ENCODE assay signal across 22 cellular contexts in genomic region chr7:155547161-155547791, GRCh38. TPM values are rescaled to one million over a fixed set of nuclear protein-coding genes. Genes with fewer than 3 reads are reported as not detected.
DNase-seq lines count a peak whose midpoint lies in the region; ATAC-seq, FAIRE-seq and TF ChIP-seq lines count a peak whose summit lies in the region.
"Had no signal": no experiment of that assay in that cellular context is flagged by ENCODE, and none has a peak within 500 bp of the region (broad histone marks: within the 10 kb centered on the region; RNA-seq: fewer than 3 reads in every experiment).

No MANE protein-coding gene starts in this region.

- no peaks in the 10 kb centered on the region for H4K20me1 ChIP-seq in HepG2 (ENCODE audit: insufficient read depth, low read length)
- H4K20me1 ChIP-seq in IMR-90 (ENCODE audit: insufficient read depth, low read length): no peaks in the 10 kb centered on the region

- 40% methylated on average over 12 of the region's 12 CpGs for WGBS in liver
- WGBS in HepG2 (ENCODE audit: low lambda C conversion rate): 53% methylated on average over 9 of the region's 12 CpGs
- no CpG with 5 or more reads among the region's 12 CpGs for WGBS in IMR-90 (ENCODE audit: extremely low coverage in 2 of 2, insufficient read length in 1 of 2), 2 experiments
- 42 to 73% (median 51%) methylated on average over 12 of the region's 12 CpGs for WGBS in small intestine, 3 donors

- H2BK5ac ChIP-seq in IMR-90 (ENCODE audit: low read depth, low read length, poor library complexity, severe bottlenecking): no peak overlapping the region

- H3K36me3 ChIP-seq in liver (ENCODE audit: control insufficient read depth in 4 of 4, insufficient read depth in 3 of 4, low read depth in 1 of 4, low read length in 3 of 4) (no peaks in the 10 kb centered on the region), HepG2 (replicated peaks in 1 of 2; ENCODE audit: control insufficient read depth in 1 of 2, insufficient read depth in 2 of 2, low read length in 2 of 2) (no peaks in the 10 kb centered on the region), IMR-90 (ENCODE audit: control insufficient read depth, insufficient read depth, low read length) (no peaks in the 10 kb centered on the region), small intestine (ENCODE audit: control insufficient read depth in 2 of 2, insufficient read depth in 2 of 2, low read length in 2 of 2) (no peaks in the 10 kb centered on the region)
- H3K36me3 ChIP-seq: HAP-1 had no signal

- H4K91ac ChIP-seq in IMR-90 (ENCODE audit: insufficient read depth, low read depth, low read length): no peak overlapping the region

- H2BK15ac ChIP-seq in IMR-90 (ENCODE audit: low read depth, low read length): no peak overlapping the region

- no peaks in the 10 kb centered on the region for H3K27me3 ChIP-seq in liver (ENCODE audit: control insufficient read depth in 4 of 4, insufficient read depth in 4 of 4, low read length in 3 of 4)
- H3K27me3 ChIP-seq in HepG2 (ENCODE audit: control insufficient read depth in 1 of 2, insufficient read depth in 2 of 2, low read length in 2 of 2): peaks cover 15 to 80% of the 10 kb centered on the region in 2 experiments; a peak in 4 of 5 replicates
- no peaks in the 10 kb centered on the region; the same call in 1 of the 2 replicates for H3K27me3 ChIP-seq in IMR-90 (ENCODE audit: control insufficient read depth, insufficient read depth, low read length)
- H3K27me3 ChIP-seq in small intestine (ENCODE audit: control insufficient read depth in 2 of 2, insufficient read depth in 2 of 2, low read length in 2 of 2): no peaks in the 10 kb centered on the region

- no peaks in the 10 kb centered on the region for H3K9me3 Mint-ChIP-seq in activated T-helper 2 cell treated with anti-CD3 and anti-CD28 coated beads, Interferon-gamma antibody, Interleukin-2, Interleukin-4, amounts not matched to agents 10 μg/mL and 5 μg/mL and 100 μg/mL, durations not matched to agents 14 hours and 24 hours and 36 hours
- H3K9me3 Mint-ChIP-seq: CD4-positive, alpha-beta memory T cell; HFFc6 had no signal

- POLR2A ChIA-PET in HepG2 (lab: Yijun Ruan, JAX): no interaction called here
- POLR2A ChIA-PET in IMR-90 (lab: Charles Lee; ENCODE audit: unreplicated experiment): no interaction called here

- no peak overlapping the region for H2AK5ac ChIP-seq in IMR-90 (ENCODE audit: low read depth, low read length)

- DNase-seq in HepG2 (ENCODE audit: low spot score) (no peak), IMR-90 (no peak), left lobe of liver (ENCODE audit: low spot score) (peak; percentile 91), small intestine (peak; percentile 14), DMS153 treated with DMSO at 0.1 percent for 48 hours (lab: John Stamatoyannopoulos, UW; ENCODE audit: unreplicated experiment) (no peak)
- DNase-seq in activated T-helper 2 cell treated with anti-CD3 and anti-CD28 coated beads, Interferon-gamma antibody, Interleukin-2, Interleukin-4, amounts not matched to agents 10 μg/mL and 5 μg/mL and 100 μg/mL, durations not matched to agents 14 hours and 24 hours and 36 hours (ENCODE audit: low spot score): no peak
- DNase-seq: 8988T; ACHN; C1 segment of cervical spinal cord; Calu3; CD4-positive, alpha-beta memory T cell; COR-L47; DND-41; GOT3; HFFc6 had no signal

- no peak overlapping the region for H3K14ac ChIP-seq in IMR-90 (replicated peaks; ENCODE audit: low read depth, low read length)

- H3K27ac Mint-ChIP-seq in activated T-helper 2 cell treated with anti-CD3 and anti-CD28 coated beads, Interferon-gamma antibody, Interleukin-2, Interleukin-4, amounts not matched to agents 10 μg/mL and 5 μg/mL and 100 μg/mL, durations not matched to agents 14 hours and 24 hours and 36 hours: no peak overlapping the region
- H3K27ac Mint-ChIP-seq: CD4-positive, alpha-beta memory T cell; HFFc6 had no signal

- no peak overlapping the region for H4K5ac ChIP-seq in IMR-90 (ENCODE audit: low read depth, low read length)

- BruUV-seq in HepG2 (replicated peaks; lab: Mats Ljungman, UMichigan) (no TSS peak), IMR-90 (replicated peaks; lab: Mats Ljungman, UMichigan) (no TSS peak)

- no peak overlapping the region for H3K18ac ChIP-seq in IMR-90 (ENCODE audit: low read depth, low read length)

- no peak overlapping the region for H4K8ac ChIP-seq in IMR-90 (ENCODE audit: low read depth in 2 of 2, low read length in 2 of 2)

- H3K79me1 ChIP-seq in IMR-90 (ENCODE audit: low read depth in 1 of 2, low read length in 2 of 2): no peaks in the 10 kb centered on the region

- no peaks in the 10 kb centered on the region for H3K9me1 ChIP-seq in IMR-90 (ENCODE audit: insufficient read depth, low read length)

- TF ChIP-seq RAD21 in liver (IDR thresholded peaks at IDR 0.05) (peak; percentile 38 to 41), HepG2 (CRISPR knock-in tag; IDR thresholded peaks at IDR 0.05) (no peak), IMR-90 (IDR thresholded peaks at IDR 0.05; ENCODE audit: low read length) (no peak)

- ATAC-seq in HepG2: no peak
- ATAC-seq in IMR-90 (ENCODE audit: low read depth): no peak
- ATAC-seq in left lobe of liver: peak; percentile 90
- ATAC-seq: A549 had no signal

- H3K4me2 ChIP-seq in HepG2 (ENCODE audit: low read depth, low read length) (no peak overlapping the region), IMR-90 (ENCODE audit: low read depth, low read length) (no peak overlapping the region)
- H3K4me2 ChIP-seq: A549 had no signal

- no peak overlapping the region for H3K56ac ChIP-seq in IMR-90 (ENCODE audit: extremely low read depth, insufficient read depth, low read length)

- dilution Hi-C loops in IMR-90 (cut with HindIII; ENCODE audit: low sequenced_read_pairs, unreplicated experiment): no loop called here

- no peak for FAIRE-seq in HepG2 (lab: Jason Lieb, UNC)
- FAIRE-seq in small intestine (lab: Jason Lieb, UNC): no peak
- FAIRE-seq: A549, G401.6, GM18507, H54 had no signal

- H3K4me1 Mint-ChIP-seq in activated T-helper 2 cell treated with anti-CD3 and anti-CD28 coated beads, Interferon-gamma antibody, Interleukin-2, Interleukin-4, amounts not matched to agents 10 μg/mL and 5 μg/mL and 100 μg/mL, durations not matched to agents 14 hours and 24 hours and 36 hours (ENCODE audit: low read depth): no peaks in the 10 kb centered on the region
- H3K4me1 Mint-ChIP-seq: CD4-positive, alpha-beta memory T cell had no signal

- no peak for TF ChIP-seq CTCF in liver (IDR thresholded peaks at IDR 0.05; ENCODE audit: low read depth, low read length, missing input control)
- no peak for TF ChIP-seq CTCF in HepG2 (CRISPR knock-in tag; IDR thresholded peaks at IDR 0.05)
- no peak for TF ChIP-seq CTCF in IMR-90 (conservative IDR thresholded peaks at IDR 0.05; ENCODE audit: low read depth, low read length)

- H3K23ac ChIP-seq in IMR-90 (ENCODE audit: low read depth, low read length): no peak overlapping the region

- no peak for TF ChIP-seq EP300 in HepG2 (IDR thresholded peaks at IDR 0.05; ENCODE audit: low read depth in 2 of 2, low read length in 2 of 2)
- no peak for TF ChIP-seq EP300 in HepG2 (CRISPR knock-in tag; IDR thresholded peaks at IDR 0.05; ENCODE audit: borderline replicate concordance)

- H3K4me3 ChIP-seq in liver (ENCODE audit: low read depth in 1 of 3, low read length in 3 of 3) (no peak overlapping the region), HepG2 (replicated peaks in 1 of 3; ENCODE audit: insufficient read depth in 1 of 3, low read depth in 2 of 3, low read length in 3 of 3) (no peak overlapping the region), IMR-90 (ENCODE audit: insufficient read depth, low read depth, low read length) (no peak overlapping the region), small intestine (ENCODE audit: low read depth in 1 of 2, low read length in 2 of 2) (no peak overlapping the region)
- H3K4me3 ChIP-seq: A549, HAP-1 had no signal

- TF ChIP-seq POLR2A in HepG2 (IDR thresholded peaks at IDR 0.05; ENCODE audit: insufficient read depth in 1 of 2, low read depth in 2 of 2, low read length in 2 of 2) (no peak), IMR-90 (IDR thresholded peaks at IDR 0.05; ENCODE audit: low read depth, low read length) (no peak)

- H2BK20ac ChIP-seq in IMR-90 (ENCODE audit: low read depth, low read length): no peak overlapping the region

- H3K27me3 Mint-ChIP-seq in activated T-helper 2 cell treated with anti-CD3 and anti-CD28 coated beads, Interferon-gamma antibody, Interleukin-2, Interleukin-4, amounts not matched to agents 10 μg/mL and 5 μg/mL and 100 μg/mL, durations not matched to agents 14 hours and 24 hours and 36 hours (ENCODE audit: low read depth): peaks cover 2% of the 10 kb centered on the region

- H2BK120ac ChIP-seq in IMR-90 (ENCODE audit: low read depth, low read length): no peak overlapping the region

- H3K79me2 ChIP-seq in HepG2 (ENCODE audit: insufficient read depth, low read length): no peaks in the 10 kb centered on the region

- H2AFZ ChIP-seq in HepG2 (ENCODE audit: low read length): no peak overlapping the region
- peak overlapping the region; percentile 48 for H2AFZ ChIP-seq in IMR-90 (replicated peaks; ENCODE audit: low read length, poor library complexity)

- CTCF ChIA-PET in HepG2 (lab: Yijun Ruan, JAX; ENCODE audit: low intra/inter-chr PET ratio, low total read pairs) (no interaction called here), IMR-90 (lab: Yijun Ruan, JAX) (no interaction called here)

- H3K9me3 ChIP-seq in liver (ENCODE audit: control insufficient read depth in 4 of 4, low read length in 3 of 4) (no peaks in the 10 kb centered on the region), HepG2 (ENCODE audit: low read length) (no peaks in the 10 kb centered on the region), IMR-90 (ENCODE audit: control insufficient read depth, insufficient read depth, low read length) (no peaks in the 10 kb centered on the region), small intestine (ENCODE audit: control insufficient read depth, low read depth) (no peaks in the 10 kb centered on the region)
- H3K9me3 ChIP-seq: A549, HAP-1 had no signal

- H3K4me1 ChIP-seq in liver (ENCODE audit: control insufficient read depth in 4 of 4, insufficient read depth in 4 of 4, low read length in 3 of 4) (peaks cover 0 to 21% (median 7%) of the 10 kb centered on the region in 4 donors), HepG2 (ENCODE audit: insufficient read depth, low read length) (no peaks in the 10 kb centered on the region), IMR-90 (ENCODE audit: control insufficient read depth, insufficient read depth, low read length) (no peaks in the 10 kb centered on the region), small intestine (ENCODE audit: control insufficient read depth in 2 of 2, insufficient read depth in 1 of 2, low read depth in 1 of 2, low read length in 1 of 2) (no peaks in the 10 kb centered on the region)
- H3K4me1 ChIP-seq: A549, HAP-1 had no signal

- no peaks in the 10 kb centered on the region for H3K36me3 Mint-ChIP-seq in activated T-helper 2 cell treated with anti-CD3 and anti-CD28 coated beads, Interferon-gamma antibody, Interleukin-2, Interleukin-4, amounts not matched to agents 10 μg/mL and 5 μg/mL and 100 μg/mL, durations not matched to agents 14 hours and 24 hours and 36 hours (ENCODE audit: low read depth)
- H3K36me3 Mint-ChIP-seq: CD4-positive, alpha-beta memory T cell had no signal

- H2AK9ac ChIP-seq in IMR-90 (replicated peaks; ENCODE audit: low read depth, low read length, poor library complexity): no peak overlapping the region

- H3K4me3 Mint-ChIP-seq in activated T-helper 2 cell treated with anti-CD3 and anti-CD28 coated beads, Interferon-gamma antibody, Interleukin-2, Interleukin-4, amounts not matched to agents 10 μg/mL and 5 μg/mL and 100 μg/mL, durations not matched to agents 14 hours and 24 hours and 36 hours (ENCODE audit: low read depth): no peak overlapping the region
- H3K4me3 Mint-ChIP-seq: CD4-positive, alpha-beta memory T cell; HFFc6 had no signal

- intact Hi-C loops in HepG2 (cut with micrococcal nuclease; ENCODE audit: unreplicated experiment) (no loop called here), IMR-90 (cut with micrococcal nuclease) (no loop called here)
- intact Hi-C loops in activated T-helper 2 cell treated with anti-CD3 and anti-CD28 coated beads, Interferon-gamma antibody, Interleukin-2, Interleukin-4, amounts not matched to agents 10 μg/mL and 5 μg/mL and 100 μg/mL, durations not matched to agents 14 hours and 24 hours and 36 hours (cut with micrococcal nuclease): no loop called here

- H3K4ac ChIP-seq in IMR-90 (ENCODE audit: low read depth, low read length): no peak overlapping the region

- H3K9ac ChIP-seq in liver (ENCODE audit: low read depth in 1 of 2, low read length in 2 of 2) (no peak overlapping the region), HepG2 (ENCODE audit: insufficient read depth, low read depth, low read length) (no peak overlapping the region), IMR-90 (ENCODE audit: low read depth, low read length) (no peak overlapping the region)

- in situ Hi-C loops in HepG2 (cut with HindIII; ENCODE audit: extremely low pct_ligation_motif_present, low pct_unique_long_range_greater_than_20kb): no loop called here
- in situ Hi-C loops in IMR-90 (cut with MboI; ENCODE audit: low sequenced_read_pairs): no loop called here

- H3K27ac ChIP-seq in liver (ENCODE audit: low read depth in 1 of 2, low read length in 2 of 2) (peak overlapping the region; percentile 62 to 87), HepG2 (ENCODE audit: extremely low read length, insufficient read depth, low read length) (no peak overlapping the region), IMR-90 (ENCODE audit: insufficient read depth, low read length) (no peak overlapping the region), small intestine (ENCODE audit: low read depth in 1 of 2, low read length in 1 of 2) (no peak overlapping the region)
- H3K27ac ChIP-seq: A549 had no signal

RNA-seq across cellular contexts. Expression of gene CNPY1, which starts 0.9 kb away (rescaled TPM):
- total RNA-seq in liver (not detected), HepG2 (2016; rRNA removed; fragmentation: Illumina TruSeq; extraction: Trizol) (not detected in 2 replicates), IMR-90 (2012; rRNA removed) (not detected in 2 replicates), left lobe of liver (not detected)
- polyA plus RNA-seq in liver (not detected), HepG2 (2011; rRNA removed) (not detected in 2 replicates), IMR-90 (2012; rRNA removed) (not detected in 2 replicates), small intestine (not detected)
- not detected in 2 replicates for total RNA-seq in HepG2 (2016; cell fraction: cytosol; rRNA removed; fragmentation: Illumina TruSeq; extraction: Trizol; ENCODE audit: low read depth)
- total RNA-seq in HepG2 (2016; cell fraction: insoluble cytoplasmic fraction; rRNA removed; fragmentation: Illumina TruSeq; extraction: Trizol): not detected in 2 replicates
- total RNA-seq in HepG2 (2016; cell fraction: membrane; rRNA removed; fragmentation: Illumina TruSeq; extraction: Trizol): not detected in 2 replicates
- total RNA-seq in HepG2 (2016; cell fraction: nucleus; rRNA removed; fragmentation: Illumina TruSeq; extraction: Trizol): not detected in 2 replicates
- not detected in 2 replicates for polyA plus RNA-seq in HepG2 (2011; cell fraction: cytosol; rRNA removed)
- polyA plus RNA-seq in HepG2 (2011; cell fraction: nucleus; rRNA removed): not detected in 2 replicates
- polyA plus RNA-seq in HepG2 (2012): not detected in 2 replicates
- not detected in 2 replicates for polyA plus RNA-seq in HepG2 (2016; cell fraction: cytosol; fragmentation: Illumina TruSeq; extraction: Trizol; ENCODE audit: low read depth)
- not detected in 2 replicates for polyA plus RNA-seq in HepG2 (2016; cell fraction: insoluble cytoplasmic fraction; fragmentation: Illumina TruSeq; extraction: Trizol; ENCODE audit: low read depth)
- polyA plus RNA-seq in HepG2 (2016; cell fraction: membrane; fragmentation: Illumina TruSeq; extraction: Trizol; ENCODE audit: low read depth): not detected in 2 replicates
- polyA plus RNA-seq in HepG2 (2016; cell fraction: nucleus; fragmentation: Illumina TruSeq; extraction: Trizol; ENCODE audit: insufficient read depth, low read depth): not detected in 2 replicates
- polyA minus RNA-seq in HepG2 (2011; rRNA and poly(A)+ RNA removed; ENCODE audit: low replicate concordance): not detected in 2 replicates
- not detected in 2 replicates for polyA minus RNA-seq in HepG2 (2011; cell fraction: cytosol; rRNA and poly(A)+ RNA removed)
- not detected in 2 replicates for polyA minus RNA-seq in HepG2 (2011; cell fraction: nucleus; rRNA and poly(A)+ RNA removed)
- not detected in 2 replicates for polyA plus RNA-seq in IMR-90 (2012; cell fraction: cytosol; rRNA removed)
- not detected in 2 replicates for polyA plus RNA-seq in IMR-90 (2012; cell fraction: nucleus; rRNA removed; ENCODE audit: low replicate concordance)
- not detected in 2 replicates for total RNA-seq in activated T-helper 2 cell treated with anti-CD3 and anti-CD28 coated beads, Interferon-gamma antibody, Interleukin-2, Interleukin-4, amounts not matched to agents 10 μg/mL and 5 μg/mL and 100 μg/mL, durations not matched to agents 14 hours and 24 hours and 36 hours
- total RNA-seq: Calu3; CD4-positive, alpha-beta memory T cell; HFFc6 had no signal
- polyA plus RNA-seq: A549; BJ; CD4-positive, alpha-beta memory T cell had no signal

Comparison
In these comparisons a context has a peak if more than half of its experiments do, and no peak if none do; other contexts are left out.
1. H3K27ac ChIP-seq: peak in liver (2 of 2); none in HepG2 (single experiment), IMR-90 (single experiment) and small intestine (0 of 2).
2. DNase-seq: peak in left lobe of liver (single experiment) and small intestine (single experiment); none in HepG2 (single experiment), IMR-90 (single experiment), activated T-helper 2 cell treated with anti-CD3 and anti-CD28 coated beads, Interferon-gamma antibody, Interleukin-2, Interleukin-4, amounts not matched to agents 10 μg/mL and 5 μg/mL and 100 μg/mL, durations not matched to agents 14 hours and 24 hours and 36 hours (single experiment) and DMS153 treated with DMSO at 0.1 percent for 48 hours (single experiment).